ENCODE assay signal across 1 cellular context in genomic region chr15:51226813-51227212, GRCh38.
TF ChIP-seq lines count a peak whose summit lies in the region.

No MANE protein-coding gene starts in this region.

TF ChIP-seq in GM12878, 131 proteins besides CTCF, POLR2A, EP300 and RAD21 (continued from another document):
- peak; percentile 43; the same call in 1 of the 2 replicates for TF ChIP-seq PKNOX1 (IDR thresholded peaks at IDR 0.05)
TF ChIP-seq in GM12878: peak in this region for 1.
